Comparison of ENCODE assay signal across 16 cellular contexts in the genomic region with DNA sequence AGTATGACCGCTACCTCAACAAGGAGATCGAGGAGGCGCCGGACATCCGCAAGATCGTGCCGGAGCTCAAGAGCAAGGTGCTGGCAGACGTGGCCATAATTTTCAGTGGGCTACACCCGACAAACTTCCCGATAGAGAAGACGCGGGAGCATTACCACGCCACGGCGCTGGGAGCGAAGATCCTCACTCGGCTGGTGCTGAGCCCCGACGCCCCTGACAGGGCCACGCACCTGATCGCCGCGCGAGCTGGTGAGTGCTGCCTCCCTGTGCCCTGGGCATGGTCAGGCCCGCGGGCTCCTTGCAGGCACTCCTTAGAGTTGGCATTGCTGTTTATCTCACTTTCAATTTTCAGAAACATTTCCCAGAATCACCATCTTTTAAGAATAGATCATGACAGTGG. TPM values are rescaled to one million over a fixed set of nuclear protein-coding genes. Genes with fewer than 3 reads are reported as not detected.
DNase-seq lines count a peak whose midpoint lies in the region; ATAC-seq lines count a peak whose summit lies in the region.
"Had no signal": no experiment of that assay in that cellular context is flagged by ENCODE, and none has a peak within 500 bp of the region (broad histone marks: within the 10 kb centered on the region; RNA-seq: fewer than 3 reads in every experiment).

No MANE protein-coding gene starts in this region.

- H3K27ac Mint-ChIP-seq in activated T-helper 17 cell treated with anti-CD3 and anti-CD28 coated beads, Interleukin-2, amount 50 U/mL, for 72 hours = peak overlapping the region; percentile 11
- H3K27ac Mint-ChIP-seq in effector memory CD8-positive, alpha-beta T cell = peak overlapping the region; percentile 83 to 87
- H3K27ac Mint-ChIP-seq: CD8-positive, alpha-beta T cell had no signal

- ATAC-seq in Right ventricle myocardium superior (ENCODE audit: poor library complexity) = no peak
- ATAC-seq in right cardiac atrium = no peak
- ATAC-seq in activated T-helper 17 cell treated with anti-CD3 and anti-CD28 coated beads, Interleukin-2, amount 50 U/mL, for 72 hours (replicated peaks) = no peak
- no peak for ATAC-seq in effector memory CD8-positive, alpha-beta T cell (replicated peaks)
- ATAC-seq: CD8-positive, alpha-beta T cell; GM12878 had no signal

- no peaks in the 10 kb centered on the region for H3K4me1 ChIP-seq in right cardiac atrium (ENCODE audit: control insufficient read depth, insufficient read depth, low read length)
- H3K4me1 ChIP-seq: Peyer's patch had no signal

- DNase-seq in Right ventricle myocardium superior (peak; percentile 13), right cardiac atrium (no peak), AG08396 (ENCODE audit: low spot score) (no peak), NCI-H82 (lab: John Stamatoyannopoulos, UW) (no peak), NCI-H1092 (lab: John Stamatoyannopoulos, UW) (no peak)
- no peak for DNase-seq in effector memory CD8-positive, alpha-beta T cell
- DNase-seq: DND-41, NCI-H1694, NCI-H2081 treated with DMSO at 0.1 percent for 48 hours, NCI-H2171 treated with DMSO at 0.1 percent for 48 hours, NCI-H524 treated with DMSO at 0.1 percent for 48 hours, Peyer's patch had no signal

- WGBS in right cardiac atrium = 96% methylated on average over 26 of the region's 26 CpGs

- intact Hi-C loops in Right ventricle myocardium superior (cut with DNase I) = no loop called here
- intact Hi-C loops in right cardiac atrium (cut with DNase I) = no loop called here

- peaks cover 82% of the 10 kb centered on the region for H3K36me3 Mint-ChIP-seq in activated T-helper 17 cell treated with anti-CD3 and anti-CD28 coated beads, Interleukin-2, amount 50 U/mL, for 72 hours (ENCODE audit: low read depth)
- H3K36me3 Mint-ChIP-seq in effector memory CD8-positive, alpha-beta T cell (ENCODE audit: insufficient read depth) = peaks cover 87% of the 10 kb centered on the region

- no peaks in the 10 kb centered on the region for H3K27me3 ChIP-seq in right cardiac atrium (ENCODE audit: control insufficient read depth, insufficient read depth)
- H3K27me3 ChIP-seq: Peyer's patch had no signal

- peaks cover 5% of the 10 kb centered on the region for H3K9me3 Mint-ChIP-seq in activated T-helper 17 cell treated with anti-CD3 and anti-CD28 coated beads, Interleukin-2, amount 50 U/mL, for 72 hours
- H3K9me3 Mint-ChIP-seq in effector memory CD8-positive, alpha-beta T cell = no peaks in the 10 kb centered on the region
- H3K9me3 Mint-ChIP-seq: CD8-positive, alpha-beta T cell; IgD-negative memory B cell had no signal

- no peaks in the 10 kb centered on the region for H3K27me3 Mint-ChIP-seq in activated T-helper 17 cell treated with anti-CD3 and anti-CD28 coated beads, Interleukin-2, amount 50 U/mL, for 72 hours
- H3K27me3 Mint-ChIP-seq in effector memory CD8-positive, alpha-beta T cell = no peaks in the 10 kb centered on the region
- H3K27me3 Mint-ChIP-seq: IgD-negative memory B cell had no signal

- no peak overlapping the region for H3K27ac ChIP-seq in right cardiac atrium (ENCODE audit: low read length)
- H3K27ac ChIP-seq: Peyer's patch had no signal

- no peaks in the 10 kb centered on the region for H3K4me1 Mint-ChIP-seq in activated T-helper 17 cell treated with anti-CD3 and anti-CD28 coated beads, Interleukin-2, amount 50 U/mL, for 72 hours
- H3K4me1 Mint-ChIP-seq in effector memory CD8-positive, alpha-beta T cell (ENCODE audit: low read depth in 2 of 2) = no peaks in the 10 kb centered on the region
- H3K4me1 Mint-ChIP-seq: IgD-negative memory B cell had no signal

- H3K9me3 ChIP-seq in right cardiac atrium (ENCODE audit: control insufficient read depth, low read length) = no peaks in the 10 kb centered on the region
- H3K9me3 ChIP-seq: Peyer's patch had no signal

- no peak overlapping the region for H3K4me3 ChIP-seq in right cardiac atrium (ENCODE audit: low read length)
- H3K4me3 ChIP-seq: GM12878, Peyer's patch had no signal

- H3K4me3 Mint-ChIP-seq in activated T-helper 17 cell treated with anti-CD3 and anti-CD28 coated beads, Interleukin-2, amount 50 U/mL, for 72 hours = no peak overlapping the region
- H3K4me3 Mint-ChIP-seq in effector memory CD8-positive, alpha-beta T cell = no peak overlapping the region
- H3K4me3 Mint-ChIP-seq: CD8-positive, alpha-beta T cell; IgD-negative memory B cell had no signal

RNA-seq across cellular contexts. Expression of a gene that starts 35.7 kb away (rescaled TPM):
- total RNA-seq in Right ventricle myocardium superior (8.7 TPM), right cardiac atrium (10 to 100 TPM in 2 of 4 donors, 1 to 10 TPM in 2; 9.6 to 11.5 (median 10.1) TPM)
- 7.1 TPM for polyA plus RNA-seq in right cardiac atrium
- 10 to 100 TPM; 38.8 to 48.5 TPM for total RNA-seq in activated T-helper 17 cell treated with anti-CD3 and anti-CD28 coated beads, Interleukin-2, amount 50 U/mL, for 72 hours
